8 cellular contexts compared by ENCODE assay signal in genomic region chr19:11797491-11797890, GRCh38. TPM values are rescaled to one million over a fixed set of nuclear protein-coding genes. Genes with fewer than 3 reads are reported as not detected.
DNase-seq lines count a peak whose midpoint lies in the region; ATAC-seq and TF ChIP-seq lines count a peak whose summit lies in the region.

No MANE protein-coding gene starts in this region.

- H3K4me1 ChIP-seq in spleen: peaks cover 9 to 30% (median 21%) of the 10 kb centered on the region in 6 donors

- H3K9me3 ChIP-seq in spleen: peaks cover 0 to 16% (median 4%) of the 10 kb centered on the region in 8 donors

- ATAC-seq in HG02970 (IDR thresholded peaks at IDR 0.05; ENCODE audit: low FRiP score, unreplicated experiment) (peak; percentile 60), HG03520 (IDR thresholded peaks at IDR 0.05; ENCODE audit: unreplicated experiment) (no peak)

- WGBS in spleen, 5 donors: 5 to 10% (median 7%) methylated on average over 8 of the region's 8 CpGs

- intact Hi-C loops in spleen (cut with DNase I; ENCODE audit: low total_unique reads): loop anchor here (5.0 kb wide), 1 partner anchor 195 kb away; no protein-coding TSS in a partner anchor

- H3K27me3 ChIP-seq in spleen (replicated peaks in 1 of 7): no peaks in the 10 kb centered on the region

- H3K4me3 ChIP-seq in spleen: peak overlapping the region in 3 of 8 donors; percentile 59 to 79 (median 70)

- H3K27ac ChIP-seq in spleen: peak overlapping the region in 4 of 8 donors; percentile 80 to 86 (median 82)

- peak; percentile 96 for DNase-seq in DMS53 (lab: John Stamatoyannopoulos, UW)
- peak; percentile 94 for DNase-seq in NCI-H2196 treated with DMSO at 0.1 percent for 48 hours (lab: John Stamatoyannopoulos, UW; ENCODE audit: unreplicated experiment)
- DNase-seq in activated CD4-positive, CD25-positive, alpha-beta regulatory T cell (lab: John Stamatoyannopoulos, UW): peak; percentile 43 to 62 (median 46)
- DNase-seq in central memory CD4-positive, alpha-beta T cell: peak; percentile 73
- peak; percentile 78 for DNase-seq in iris pigment epithelial cell (ENCODE audit: low read depth)
- peak; percentile 87 for DNase-seq in spleen

- TF ChIP-seq CTCF in spleen (IDR thresholded peaks at IDR 0.05 in 8 of 11, conservative IDR thresholded peaks at IDR 0.05 in 3 of 11): peak; percentile 49 to 88 (median 84)

- TF ChIP-seq POLR2A in spleen (IDR thresholded peaks at IDR 0.05): no peak

- no peaks in the 10 kb centered on the region for H3K36me3 ChIP-seq in spleen

RNA-seq across cellular contexts. Expression of gene ZNF491, which starts 0.8 kb away (rescaled TPM):
- 1 to 10 TPM; 1.2 to 3.5 (median 2.6) TPM for total RNA-seq in spleen
- polyA plus RNA-seq in spleen: under 1 TPM; 0.61 to 0.86 (median 0.68) TPM

RNA-seq across cellular contexts. Expression of gene ZNF440, which starts 16.6 kb away (rescaled TPM):
- 10 to 100 TPM; 12.7 to 19.0 (median 17.5) TPM for total RNA-seq in spleen
- polyA plus RNA-seq in spleen: 1 to 10 TPM; 2.6 to 4.8 (median 2.7) TPM

RNA-seq across cellular contexts. Expression of gene ZNF441, which starts 30.7 kb away (rescaled TPM):
- total RNA-seq in spleen: 10 to 100 TPM in 6 of 7 donors, 1 to 10 TPM in 1; 8.0 to 17.4 (median 12.6) TPM
- 1 to 10 TPM; 5.0 to 8.1 (median 6.2) TPM for polyA plus RNA-seq in spleen

RNA-seq across cellular contexts. Expression of gene ZNF439, which starts 51.0 kb away (rescaled TPM):
- total RNA-seq in spleen: 10 to 100 TPM; 14.1 to 19.4 (median 15.9) TPM
- 10 to 100 TPM; 10.2 to 16.7 (median 11.3) TPM for polyA plus RNA-seq in spleen

RNA-seq across cellular contexts. Expression of gene ZNF823, which starts 58.7 kb away (rescaled TPM):
- total RNA-seq in spleen: 1 to 10 TPM; 2.9 to 5.2 (median 4.2) TPM
- polyA plus RNA-seq in spleen: 1 to 10 TPM; 1.3 to 2.1 (median 1.8) TPM

Comparison
In these comparisons a context has a peak if more than half of its experiments do, and no peak if none do; other contexts are left out.
1. DNase-seq: peak in every context shown above with its lines; median percentile 96 in DMS53; 94 in NCI-H2196 treated with DMSO at 0.1 percent for 48 hours; 87 in spleen; 78 in iris pigment epithelial cell; 73 in central memory CD4-positive, alpha-beta T cell; 46 in activated CD4-positive, CD25-positive, alpha-beta regulatory T cell.